In the genomic region with DNA sequence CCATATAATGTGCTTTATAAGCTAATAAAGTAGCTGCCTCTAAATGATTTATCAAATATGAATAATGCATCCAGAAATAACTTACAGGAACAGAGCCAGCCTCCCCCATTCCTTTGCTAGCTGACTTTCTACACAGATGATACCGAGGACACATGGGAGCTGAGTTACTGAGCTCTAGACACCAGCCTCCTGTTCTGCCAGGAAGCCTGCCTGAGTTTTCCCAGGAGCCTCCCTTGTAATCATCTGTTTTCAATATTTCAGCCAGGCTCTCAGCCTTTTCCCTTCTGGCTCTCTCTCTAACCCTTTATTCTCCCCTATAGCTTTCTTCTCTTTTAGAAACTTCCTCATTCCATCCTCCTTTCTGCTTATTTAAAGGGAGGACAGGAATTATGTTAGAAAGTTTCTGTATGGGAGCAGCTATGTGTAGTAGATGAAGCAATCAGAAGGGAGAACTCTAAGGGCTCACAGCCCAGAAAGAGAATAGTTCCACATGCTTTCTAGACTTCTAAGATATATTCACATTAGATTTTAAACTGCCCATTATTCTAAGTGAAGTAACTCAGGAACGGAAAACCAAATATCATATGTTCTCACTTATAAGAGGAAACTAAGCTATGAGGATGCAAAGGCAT, we compare ENCODE assay signal across 19 cellular contexts.
DNase-seq lines count a peak whose midpoint lies in the region; ATAC-seq and TF ChIP-seq lines count a peak whose summit lies in the region.
"Had no signal": no experiment of that assay in that cellular context is flagged by ENCODE, and none has a peak within 500 bp of the region (broad histone marks: within the 10 kb centered on the region; RNA-seq: fewer than 3 reads in every experiment).

No MANE protein-coding gene starts in this region.

- no peak overlapping the region for H3K4me3 ChIP-seq in right atrium auricular region
- H3K4me3 ChIP-seq: BLaER1, K562 had no signal

- H3K36me3 ChIP-seq in right atrium auricular region: no peaks in the 10 kb centered on the region
- H3K36me3 ChIP-seq: BLaER1 had no signal

- H3K9me3 ChIP-seq in right atrium auricular region: peaks cover 0 to 5% of the 10 kb centered on the region in 2 donors
- H3K9me3 ChIP-seq: BLaER1 had no signal

- TF ChIP-seq CTCF in right atrium auricular region (IDR thresholded peaks at IDR 0.05) (no peak), glutamatergic neuron (IDR thresholded peaks at IDR 0.05; ENCODE audit: partially characterized antibody, unreplicated experiment) (no peak)

- intact Hi-C loops in Right ventricle myocardium superior (cut with DNase I): no loop called here

- H3K4me1 Mint-ChIP-seq in glutamatergic neuron (ENCODE audit: low read depth, unreplicated experiment): peaks cover 22% of the 10 kb centered on the region
- H3K4me1 Mint-ChIP-seq: CD4-positive, alpha-beta memory T cell had no signal

- H3K9me3 Mint-ChIP-seq in glutamatergic neuron (ENCODE audit: unreplicated experiment): peaks cover 2% of the 10 kb centered on the region

- peaks cover 0 to 14% of the 10 kb centered on the region in 2 donors for H3K4me1 ChIP-seq in right atrium auricular region
- H3K4me1 ChIP-seq: BLaER1 had no signal

- H3K27me3 Mint-ChIP-seq in glutamatergic neuron (ENCODE audit: unreplicated experiment): peaks cover 1% of the 10 kb centered on the region
- H3K27me3 Mint-ChIP-seq: CD4-positive, alpha-beta memory T cell had no signal

- no peak overlapping the region for H3K27ac ChIP-seq in right atrium auricular region
- H3K27ac ChIP-seq: BLaER1 had no signal

- DNase-seq in Right ventricle myocardium superior: peak; percentile 46
- DNase-seq in right atrium auricular region (ENCODE audit: low spot score): no peak
- DNase-seq in glutamatergic neuron: peak; percentile 41
- peak; percentile 6 for DNase-seq in left kidney (ENCODE audit: low read depth, low spot score)
- no peak for DNase-seq in GF-D8 (lab: John Stamatoyannopoulos, UW)
- DNase-seq in NCI-H1694 treated with DMSO at 0.1 percent for 48 hours (lab: John Stamatoyannopoulos, UW): no peak
- DNase-seq in kidney glomerular epithelial cell (lab: John Stamatoyannopoulos, UW): no peak
- DNase-seq: CD4-positive, alpha-beta memory T cell; DMS53; NCI-H1092 treated with DMSO at 0.1 percent for 48 hours; NCI-H1694; NCI-H2107; NCI-H226; NCI-H524; PC-3; RPMI8226 had no signal

- H3K4me3 Mint-ChIP-seq in glutamatergic neuron (ENCODE audit: unreplicated experiment): no peak overlapping the region
- H3K4me3 Mint-ChIP-seq: CD4-positive, alpha-beta memory T cell had no signal

- ATAC-seq in Right ventricle myocardium superior (ENCODE audit: poor library complexity) (peak; percentile 93), GM18907 (IDR thresholded peaks at IDR 0.05; ENCODE audit: unreplicated experiment) (no peak)
- ATAC-seq: K562, PC-3 had no signal

- H3K27ac Mint-ChIP-seq in glutamatergic neuron (ENCODE audit: unreplicated experiment): peak overlapping the region; percentile 44
- H3K27ac Mint-ChIP-seq: CD4-positive, alpha-beta memory T cell had no signal

- no peaks in the 10 kb centered on the region for H3K36me3 Mint-ChIP-seq in glutamatergic neuron (ENCODE audit: unreplicated experiment)
- H3K36me3 Mint-ChIP-seq: CD4-positive, alpha-beta memory T cell had no signal

- no peaks in the 10 kb centered on the region for H3K27me3 ChIP-seq in right atrium auricular region
- H3K27me3 ChIP-seq: BLaER1 had no signal

Comparison
In these comparisons a context has a peak if more than half of its experiments do, and no peak if none do; other contexts are left out.
1. DNase-seq: peak in Right ventricle myocardium superior (single experiment), glutamatergic neuron (single experiment) and left kidney (single experiment); none in right atrium auricular region (single experiment), GF-D8 (single experiment), NCI-H1694 treated with DMSO at 0.1 percent for 48 hours (single experiment) and kidney glomerular epithelial cell (single experiment).